In the genomic region with DNA sequence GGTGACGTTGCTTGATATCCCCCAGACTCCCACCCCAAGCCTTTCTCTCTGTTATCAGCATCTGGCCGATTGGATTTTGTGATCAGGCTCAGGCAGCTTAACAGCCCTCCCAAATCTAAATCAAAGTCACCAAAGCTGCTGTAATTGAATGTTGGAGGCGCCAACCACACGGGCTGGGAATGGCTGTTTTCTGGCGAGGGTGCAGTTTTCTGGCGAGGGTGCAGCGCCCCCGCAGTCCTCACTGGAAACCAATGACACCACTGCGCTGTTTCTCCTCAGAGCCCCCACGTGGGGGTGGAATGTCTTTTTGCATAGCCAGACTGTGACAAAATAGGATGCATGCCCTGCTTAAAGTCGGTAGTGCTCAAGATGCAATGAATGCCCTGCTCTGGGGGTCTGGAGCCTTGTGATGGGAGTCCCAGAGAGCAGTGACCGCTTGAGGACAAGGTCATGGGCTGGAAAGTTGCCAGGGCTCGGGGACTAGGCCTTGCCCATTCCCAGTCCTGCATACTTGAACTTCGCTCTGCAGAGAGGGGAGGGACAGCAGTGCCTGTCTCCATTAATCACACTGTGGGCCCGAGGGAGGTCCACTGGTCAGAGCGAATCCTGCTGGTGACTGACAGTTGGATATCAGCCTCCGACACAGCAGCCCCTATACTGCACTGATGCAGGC, we compare ENCODE assay signal across 1 cellular context.
TF ChIP-seq lines count a peak whose summit lies in the region.

No MANE protein-coding gene starts in this region.

TF ChIP-seq in HepG2, 621 proteins besides CTCF, POLR2A, EP300 and RAD21 (continued from another document and continues in another):
- TF ChIP-seq, protein P1, sequence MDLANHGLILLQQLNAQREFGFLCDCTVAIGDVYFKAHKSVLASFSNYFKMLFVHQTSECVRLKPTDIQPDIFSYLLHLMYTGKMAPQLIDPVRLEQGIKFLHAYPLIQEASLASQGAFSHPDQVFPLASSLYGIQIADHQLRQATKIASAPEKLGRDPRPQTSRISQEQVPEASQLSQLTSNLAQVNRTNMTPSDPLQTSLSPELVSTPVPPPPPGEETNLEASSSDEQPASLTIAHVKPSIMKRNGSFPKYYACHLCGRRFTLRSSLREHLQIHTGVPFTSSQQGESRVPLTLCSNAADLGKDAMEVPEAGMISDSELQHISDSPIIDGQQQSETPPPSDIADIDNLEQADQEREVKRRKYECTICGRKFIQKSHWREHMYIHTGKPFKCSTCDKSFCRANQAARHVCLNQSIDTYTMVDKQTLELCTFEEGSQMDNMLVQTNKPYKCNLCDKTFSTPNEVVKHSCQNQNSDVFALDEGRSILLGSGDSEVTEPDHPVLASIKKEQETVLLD (CRISPR knock-in tag; IDR thresholded peaks at IDR 0.05; ENCODE audit: low read depth), result no peak
- TF ChIP-seq KDM5B (CRISPR knock-in tag; IDR thresholded peaks at IDR 0.05; ENCODE audit: borderline replicate concordance) (no peak), ZNF776 (CRISPR knock-in tag; IDR thresholded peaks at IDR 0.05) (no peak), RBFOX2 (IDR thresholded peaks at IDR 0.05; ENCODE audit: low read depth, low read length) (no peak), HDAC2 (CRISPR knock-in tag; IDR thresholded peaks at IDR 0.05) (peak; percentile 61; the same call in 1 of the 2 replicates), ZC3H4 (CRISPR knock-in tag; IDR thresholded peaks at IDR 0.05; ENCODE audit: borderline replicate concordance) (no peak), NFYC (CRISPR knock-in tag; IDR thresholded peaks at IDR 0.05) (0 out of 2 replicates have a peak, but pooled peaks have one; percentile 16), ZNF878 (CRISPR knock-in tag; IDR thresholded peaks at IDR 0.05) (no peak), ZNF224 (CRISPR knock-in tag; IDR thresholded peaks at IDR 0.05) (no peak), ZNF207 (IDR thresholded peaks at IDR 0.05; ENCODE audit: borderline replicate concordance) (no peak), ZNF44 (CRISPR knock-in tag; IDR thresholded peaks at IDR 0.05) (no peak), ZNF773 (CRISPR knock-in tag; IDR thresholded peaks at IDR 0.05; ENCODE audit: borderline replicate concordance) (no peak), ZNF577 (CRISPR knock-in tag; IDR thresholded peaks at IDR 0.05; ENCODE audit: borderline replicate concordance, low read depth) (no peak), MAZ (IDR thresholded peaks at IDR 0.05; ENCODE audit: borderline replicate concordance, low read depth, low read length) (no peak), MAZ (CRISPR knock-in tag; IDR thresholded peaks at IDR 0.05; ENCODE audit: low read depth) (no peak), ZNF253 (CRISPR knock-in tag; IDR thresholded peaks at IDR 0.05; ENCODE audit: borderline replicate concordance) (no peak), RCOR2 (CRISPR knock-in tag; IDR thresholded peaks at IDR 0.05) (0 out of 2 replicates have a peak, but pooled peaks have one; percentile 29), RFXAP (CRISPR knock-in tag; IDR thresholded peaks at IDR 0.05; ENCODE audit: borderline replicate concordance) (no peak), HMG20A (CRISPR knock-in tag; IDR thresholded peaks at IDR 0.05; ENCODE audit: borderline replicate concordance) (peak; percentile 60; the same call in 1 of the 2 replicates), TEAD2 (CRISPR knock-in tag; IDR thresholded peaks at IDR 0.05) (no peak), TCF7L2 (IDR thresholded peaks at IDR 0.05; ENCODE audit: low read depth, low read length) (no peak), RXRA (CRISPR knock-in tag; IDR thresholded peaks at IDR 0.05) (peak; percentile 93), MEIS2 (CRISPR knock-in tag; IDR thresholded peaks at IDR 0.05) (peak; percentile 94), POLR2AphosphoS5 (IDR thresholded peaks at IDR 0.05; ENCODE audit: low read depth, low read length) (no peak), MAF1 (CRISPR knock-in tag; IDR thresholded peaks at IDR 0.05; ENCODE audit: borderline replicate concordance) (no peak), HOXA9 (CRISPR knock-in tag; IDR thresholded peaks at IDR 0.05; ENCODE audit: borderline replicate concordance) (peak; percentile 67; the same call in 1 of the 2 replicates), ZNF883 (CRISPR knock-in tag; IDR thresholded peaks at IDR 0.05; ENCODE audit: not compliant biosample characterization) (no peak), ASH2L (IDR thresholded peaks at IDR 0.05; ENCODE audit: insufficient read length, low read depth, low read length) (no peak)
- TF ChIP-seq, protein P2, sequence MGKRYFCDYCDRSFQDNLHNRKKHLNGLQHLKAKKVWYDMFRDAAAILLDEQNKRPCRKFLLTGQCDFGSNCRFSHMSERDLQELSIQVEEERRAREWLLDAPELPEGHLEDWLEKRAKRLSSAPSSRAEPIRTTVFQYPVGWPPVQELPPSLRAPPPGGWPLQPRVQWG (CRISPR knock-in tag; IDR thresholded peaks at IDR 0.05; ENCODE audit: borderline replicate concordance, low read depth), result no peak
- TF ChIP-seq, protein P3, sequence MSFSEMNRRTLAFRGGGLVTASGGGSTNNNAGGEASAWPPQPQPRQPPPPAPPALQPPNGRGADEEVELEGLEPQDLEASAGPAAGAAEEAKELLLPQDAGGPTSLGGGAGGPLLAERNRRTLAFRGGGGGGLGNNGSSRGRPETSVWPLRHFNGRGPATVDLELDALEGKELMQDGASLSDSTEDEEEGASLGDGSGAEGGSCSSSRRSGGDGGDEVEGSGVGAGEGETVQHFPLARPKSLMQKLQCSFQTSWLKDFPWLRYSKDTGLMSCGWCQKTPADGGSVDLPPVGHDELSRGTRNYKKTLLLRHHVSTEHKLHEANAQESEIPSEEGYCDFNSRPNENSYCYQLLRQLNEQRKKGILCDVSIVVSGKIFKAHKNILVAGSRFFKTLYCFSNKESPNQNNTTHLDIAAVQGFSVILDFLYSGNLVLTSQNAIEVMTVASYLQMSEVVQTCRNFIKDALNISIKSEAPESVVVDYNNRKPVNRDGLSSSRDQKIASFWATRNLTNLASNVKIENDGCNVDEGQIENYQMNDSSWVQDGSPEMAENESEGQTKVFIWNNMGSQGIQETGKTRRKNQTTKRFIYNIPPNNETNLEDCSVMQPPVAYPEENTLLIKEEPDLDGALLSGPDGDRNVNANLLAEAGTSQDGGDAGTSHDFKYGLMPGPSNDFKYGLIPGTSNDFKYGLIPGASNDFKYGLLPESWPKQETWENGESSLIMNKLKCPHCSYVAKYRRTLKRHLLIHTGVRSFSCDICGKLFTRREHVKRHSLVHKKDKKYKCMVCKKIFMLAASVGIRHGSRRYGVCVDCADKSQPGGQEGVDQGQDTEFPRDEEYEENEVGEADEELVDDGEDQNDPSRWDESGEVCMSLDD (CRISPR knock-in tag; IDR thresholded peaks at IDR 0.05; ENCODE audit: borderline replicate concordance), result no peak
- TF ChIP-seq, protein P4, sequence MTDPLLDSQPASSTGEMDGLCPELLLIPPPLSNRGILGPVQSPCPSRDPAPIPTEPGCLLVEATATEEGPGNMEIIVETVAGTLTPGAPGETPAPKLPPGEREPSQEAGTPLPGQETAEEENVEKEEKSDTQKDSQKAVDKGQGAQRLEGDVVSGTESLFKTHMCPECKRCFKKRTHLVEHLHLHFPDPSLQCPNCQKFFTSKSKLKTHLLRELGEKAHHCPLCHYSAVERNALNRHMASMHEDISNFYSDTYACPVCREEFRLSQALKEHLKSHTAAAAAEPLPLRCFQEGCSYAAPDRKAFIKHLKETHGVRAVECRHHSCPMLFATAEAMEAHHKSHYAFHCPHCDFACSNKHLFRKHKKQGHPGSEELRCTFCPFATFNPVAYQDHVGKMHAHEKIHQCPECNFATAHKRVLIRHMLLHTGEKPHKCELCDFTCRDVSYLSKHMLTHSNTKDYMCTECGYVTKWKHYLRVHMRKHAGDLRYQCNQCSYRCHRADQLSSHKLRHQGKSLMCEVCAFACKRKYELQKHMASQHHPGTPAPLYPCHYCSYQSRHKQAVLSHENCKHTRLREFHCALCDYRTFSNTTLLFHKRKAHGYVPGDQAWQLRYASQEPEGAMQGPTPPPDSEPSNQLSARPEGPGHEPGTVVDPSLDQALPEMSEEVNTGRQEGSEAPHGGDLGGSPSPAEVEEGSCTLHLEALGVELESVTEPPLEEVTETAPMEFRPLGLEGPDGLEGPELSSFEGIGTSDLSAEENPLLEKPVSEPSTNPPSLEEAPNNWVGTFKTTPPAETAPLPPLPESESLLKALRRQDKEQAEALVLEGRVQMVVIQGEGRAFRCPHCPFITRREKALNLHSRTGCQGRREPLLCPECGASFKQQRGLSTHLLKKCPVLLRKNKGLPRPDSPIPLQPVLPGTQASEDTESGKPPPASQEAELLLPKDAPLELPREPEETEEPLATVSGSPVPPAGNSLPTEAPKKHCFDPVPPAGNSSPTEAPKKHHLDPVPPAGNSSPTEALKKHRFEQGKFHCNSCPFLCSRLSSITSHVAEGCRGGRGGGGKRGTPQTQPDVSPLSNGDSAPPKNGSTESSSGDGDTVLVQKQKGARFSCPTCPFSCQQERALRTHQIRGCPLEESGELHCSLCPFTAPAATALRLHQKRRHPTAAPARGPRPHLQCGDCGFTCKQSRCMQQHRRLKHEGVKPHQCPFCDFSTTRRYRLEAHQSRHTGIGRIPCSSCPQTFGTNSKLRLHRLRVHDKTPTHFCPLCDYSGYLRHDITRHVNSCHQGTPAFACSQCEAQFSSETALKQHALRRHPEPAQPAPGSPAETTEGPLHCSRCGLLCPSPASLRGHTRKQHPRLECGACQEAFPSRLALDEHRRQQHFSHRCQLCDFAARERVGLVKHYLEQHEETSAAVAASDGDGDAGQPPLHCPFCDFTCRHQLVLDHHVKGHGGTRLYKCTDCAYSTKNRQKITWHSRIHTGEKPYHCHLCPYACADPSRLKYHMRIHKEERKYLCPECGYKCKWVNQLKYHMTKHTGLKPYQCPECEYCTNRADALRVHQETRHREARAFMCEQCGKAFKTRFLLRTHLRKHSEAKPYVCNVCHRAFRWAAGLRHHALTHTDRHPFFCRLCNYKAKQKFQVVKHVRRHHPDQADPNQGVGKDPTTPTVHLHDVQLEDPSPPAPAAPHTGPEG (CRISPR knock-in tag; IDR thresholded peaks at IDR 0.05), result no peak
- TF ChIP-seq, protein P5, sequence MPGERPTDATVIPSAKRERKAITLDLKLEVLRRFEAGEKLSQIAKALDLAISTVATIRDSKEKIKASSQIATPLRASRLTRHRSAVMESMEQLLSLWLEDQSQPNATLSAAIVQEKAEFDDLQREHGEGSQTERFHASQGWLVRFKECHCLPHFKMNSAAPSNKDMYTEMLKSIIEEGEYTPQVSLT (CRISPR knock-in tag; IDR thresholded peaks at IDR 0.05; ENCODE audit: borderline replicate concordance, low read depth), result no peak
- TF ChIP-seq, protein P6, sequence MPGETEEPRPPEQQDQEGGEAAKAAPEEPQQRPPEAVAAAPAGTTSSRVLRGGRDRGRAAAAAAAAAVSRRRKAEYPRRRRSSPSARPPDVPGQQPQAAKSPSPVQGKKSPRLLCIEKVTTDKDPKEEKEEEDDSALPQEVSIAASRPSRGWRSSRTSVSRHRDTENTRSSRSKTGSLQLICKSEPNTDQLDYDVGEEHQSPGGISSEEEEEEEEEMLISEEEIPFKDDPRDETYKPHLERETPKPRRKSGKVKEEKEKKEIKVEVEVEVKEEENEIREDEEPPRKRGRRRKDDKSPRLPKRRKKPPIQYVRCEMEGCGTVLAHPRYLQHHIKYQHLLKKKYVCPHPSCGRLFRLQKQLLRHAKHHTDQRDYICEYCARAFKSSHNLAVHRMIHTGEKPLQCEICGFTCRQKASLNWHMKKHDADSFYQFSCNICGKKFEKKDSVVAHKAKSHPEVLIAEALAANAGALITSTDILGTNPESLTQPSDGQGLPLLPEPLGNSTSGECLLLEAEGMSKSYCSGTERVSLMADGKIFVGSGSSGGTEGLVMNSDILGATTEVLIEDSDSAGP (CRISPR knock-in tag; IDR thresholded peaks at IDR 0.05; ENCODE audit: borderline replicate concordance), result no peak
- TF ChIP-seq, protein P7, sequence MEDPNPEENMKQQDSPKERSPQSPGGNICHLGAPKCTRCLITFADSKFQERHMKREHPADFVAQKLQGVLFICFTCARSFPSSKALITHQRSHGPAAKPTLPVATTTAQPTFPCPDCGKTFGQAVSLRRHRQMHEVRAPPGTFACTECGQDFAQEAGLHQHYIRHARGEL (CRISPR knock-in tag; IDR thresholded peaks at IDR 0.05), result no peak
- TF ChIP-seq, protein P8, sequence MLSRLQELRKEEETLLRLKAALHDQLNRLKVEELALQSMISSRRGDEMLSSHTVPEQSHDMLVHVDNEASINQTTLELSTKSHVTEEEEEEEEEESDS (CRISPR knock-in tag; IDR thresholded peaks at IDR 0.05; ENCODE audit: borderline replicate concordance), result no peak
- TF ChIP-seq, protein P9, sequence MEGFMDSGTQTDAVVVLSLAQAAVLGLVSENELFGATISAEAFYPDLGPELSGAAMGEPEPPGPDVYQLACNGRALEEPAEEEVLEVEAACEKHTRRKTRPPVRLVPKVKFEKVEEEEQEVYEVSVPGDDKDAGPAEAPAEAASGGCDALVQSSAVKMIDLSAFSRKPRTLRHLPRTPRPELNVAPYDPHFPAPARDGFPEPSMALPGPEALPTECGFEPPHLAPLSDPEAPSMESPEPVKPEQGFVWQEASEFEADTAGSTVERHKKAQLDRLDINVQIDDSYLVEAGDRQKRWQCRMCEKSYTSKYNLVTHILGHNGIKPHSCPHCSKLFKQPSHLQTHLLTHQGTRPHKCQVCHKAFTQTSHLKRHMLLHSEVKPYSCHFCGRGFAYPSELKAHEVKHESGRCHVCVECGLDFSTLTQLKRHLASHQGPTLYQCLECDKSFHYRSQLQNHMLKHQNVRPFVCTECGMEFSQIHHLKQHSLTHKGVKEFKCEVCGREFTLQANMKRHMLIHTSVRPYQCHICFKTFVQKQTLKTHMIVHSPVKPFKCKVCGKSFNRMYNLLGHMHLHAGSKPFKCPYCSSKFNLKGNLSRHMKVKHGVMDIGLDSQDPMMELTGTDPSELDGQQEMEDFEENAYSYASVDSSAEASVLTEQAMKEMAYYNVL (CRISPR knock-in tag; IDR thresholded peaks at IDR 0.05; ENCODE audit: borderline replicate concordance), result no peak
- TF ChIP-seq, protein P10, sequence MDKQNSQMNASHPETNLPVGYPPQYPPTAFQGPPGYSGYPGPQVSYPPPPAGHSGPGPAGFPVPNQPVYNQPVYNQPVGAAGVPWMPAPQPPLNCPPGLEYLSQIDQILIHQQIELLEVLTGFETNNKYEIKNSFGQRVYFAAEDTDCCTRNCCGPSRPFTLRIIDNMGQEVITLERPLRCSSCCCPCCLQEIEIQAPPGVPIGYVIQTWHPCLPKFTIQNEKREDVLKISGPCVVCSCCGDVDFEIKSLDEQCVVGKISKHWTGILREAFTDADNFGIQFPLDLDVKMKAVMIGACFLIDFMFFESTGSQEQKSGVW (CRISPR knock-in tag; IDR thresholded peaks at IDR 0.05; ENCODE audit: borderline replicate concordance), result no peak
